8 cellular contexts compared by ENCODE assay signal in the genomic region with DNA sequence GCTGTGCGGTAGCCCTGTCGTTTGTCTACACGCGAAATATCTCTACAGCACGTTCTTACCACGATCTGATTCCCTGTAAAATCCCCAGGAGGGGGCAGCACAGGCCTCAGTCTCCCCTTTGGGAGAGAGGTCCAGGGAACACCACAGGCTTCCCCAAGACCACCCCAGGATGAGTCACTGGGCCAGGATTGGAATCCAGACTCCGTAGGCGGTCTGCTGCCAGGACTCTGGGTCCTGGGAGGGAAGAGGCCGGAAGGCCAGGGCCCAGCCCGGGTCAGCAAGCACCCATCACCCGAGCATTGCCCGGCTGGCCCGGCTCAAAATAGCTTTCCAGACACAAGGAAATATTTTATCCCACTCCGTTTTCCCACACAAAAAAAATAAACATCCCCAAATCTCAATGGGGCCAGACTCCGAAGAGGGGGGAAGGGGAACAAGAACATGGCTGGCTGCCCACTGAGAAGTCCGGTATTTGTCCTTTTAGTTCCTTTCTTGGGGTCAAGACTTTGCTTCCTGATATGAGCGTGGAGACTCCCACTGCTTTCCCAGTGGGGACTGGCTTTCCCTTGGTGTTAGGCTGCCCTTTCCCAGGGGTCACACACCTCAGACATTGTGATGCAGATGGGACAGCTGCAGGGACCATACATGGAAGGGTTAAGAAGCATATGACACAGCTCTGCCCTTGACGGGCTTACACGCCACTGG.
DNase-seq lines count a peak whose midpoint lies in the region; ATAC-seq, FAIRE-seq and TF ChIP-seq lines count a peak whose summit lies in the region.

No MANE protein-coding gene starts in this region.

- TF ChIP-seq POLR2A in NB4 (IDR thresholded peaks at IDR 0.05; ENCODE audit: extremely low read depth, insufficient read length) (no peak), HepG2 (IDR thresholded peaks at IDR 0.05; ENCODE audit: insufficient read depth in 1 of 2, low read depth in 2 of 2, low read length in 2 of 2) (no peak), suprapubic skin (IDR thresholded peaks at IDR 0.05) (no peak)

- no peaks in the 10 kb centered on the region for H3K9me3 ChIP-seq in HepG2 (ENCODE audit: low read length)
- no peaks in the 10 kb centered on the region for H3K9me3 ChIP-seq in suprapubic skin

- no TSS peak for BruUV-seq in HepG2 (replicated peaks; lab: Mats Ljungman, UMichigan)

- in situ Hi-C loops in HepG2 (cut with HindIII; ENCODE audit: extremely low pct_ligation_motif_present, low pct_unique_long_range_greater_than_20kb): no loop called here

- intact Hi-C loops in dorsolateral prefrontal cortex (cut with DNase I): no loop called here
- intact Hi-C loops in HepG2 (cut with micrococcal nuclease; ENCODE audit: unreplicated experiment): no loop called here

- ATAC-seq in HepG2: peak; percentile 55
- ATAC-seq in HG03469 (IDR thresholded peaks at IDR 0.05; ENCODE audit: unreplicated experiment): no peak
- ATAC-seq in activated CD4-positive, CD25-positive, alpha-beta regulatory T cell treated with anti-CD3 and anti-CD28 coated beads, Interleukin-2, amount 50 U/mL, for 24 hours: no peak

- FAIRE-seq in HepG2 (lab: Jason Lieb, UNC): no peak

- 0 out of 2 replicates have a peak, but pooled peaks cover 7% of the 10 kb centered on the region for H3K4me1 ChIP-seq in HepG2 (ENCODE audit: insufficient read depth, low read length)
- peaks cover 14% of the 10 kb centered on the region for H3K4me1 ChIP-seq in suprapubic skin

- H3K27me3 ChIP-seq in dorsolateral prefrontal cortex (peaks cover 0 to 4% (median 0%) of the 10 kb centered on the region in 45 donors), HepG2 (ENCODE audit: control insufficient read depth in 1 of 2, insufficient read depth in 2 of 2, low read length in 2 of 2) (peaks cover 0 to 15% of the 10 kb centered on the region in 2 experiments; a peak in 3 of 5 replicates), suprapubic skin (no peaks in the 10 kb centered on the region)

- 53% methylated on average over 13 of the region's 19 CpGs for WGBS in HepG2 (ENCODE audit: low lambda C conversion rate)
- 71% methylated on average over 19 of the region's 19 CpGs for WGBS in suprapubic skin

- DNase-seq in NB4 (ENCODE audit: low read depth) (peak; percentile 26), dorsolateral prefrontal cortex (no peak), HepG2 (ENCODE audit: low spot score) (no peak), suprapubic skin (ENCODE audit: low spot score in 2 of 2) (no peak), NAMALWA (ENCODE audit: low spot score) (no peak), NCI-H187 (lab: John Stamatoyannopoulos, UW) (no peak)

- H3K4me3 ChIP-seq in NB4 (ENCODE audit: low read depth, low read length): no peak overlapping the region
- H3K4me3 ChIP-seq in dorsolateral prefrontal cortex: no peak overlapping the region
- H3K4me3 ChIP-seq in HepG2 (replicated peaks in 1 of 3; ENCODE audit: insufficient read depth in 1 of 3, low read depth in 2 of 3, low read length in 3 of 3): no peak overlapping the region
- no peak overlapping the region for H3K4me3 ChIP-seq in suprapubic skin

- peak overlapping the region; percentile 58 for H3K4me2 ChIP-seq in HepG2 (ENCODE audit: low read depth, low read length)

- TF ChIP-seq EP300 in HepG2 (IDR thresholded peaks at IDR 0.05; ENCODE audit: low read depth in 2 of 2, low read length in 2 of 2) (no peak), HepG2 (CRISPR knock-in tag; IDR thresholded peaks at IDR 0.05; ENCODE audit: borderline replicate concordance) (no peak), suprapubic skin (IDR thresholded peaks at IDR 0.05) (no peak)

- POLR2A ChIA-PET in HepG2 (lab: Yijun Ruan, JAX): no interaction called here

- TF ChIP-seq CTCF in NB4 (IDR thresholded peaks at IDR 0.05; ENCODE audit: low read depth, low read length) (peak; percentile 23), dorsolateral prefrontal cortex (IDR thresholded peaks at IDR 0.05 in 54 of 56, conservative IDR thresholded peaks at IDR 0.05 in 2 of 56; ENCODE audit: low read depth in 1 of 56, partially characterized antibody in 56 of 56) (peak in 23 of 56 donors; percentile 11 to 31 (median 19)), HepG2 (CRISPR knock-in tag; IDR thresholded peaks at IDR 0.05) (peak; percentile 32; the same call in 1 of the 2 replicates), suprapubic skin (IDR thresholded peaks at IDR 0.05) (no peak)

- H3K27ac ChIP-seq in dorsolateral prefrontal cortex (peak overlapping the region in 36 of 59 donors; percentile 2 to 82 (median 52)), HepG2 (ENCODE audit: extremely low read length, insufficient read depth, low read length) (no peak overlapping the region), suprapubic skin (peak overlapping the region; percentile 53)

- CTCF ChIA-PET in HepG2 (lab: Yijun Ruan, JAX; ENCODE audit: low intra/inter-chr PET ratio, low total read pairs): no interaction called here

- no peak overlapping the region for H2AFZ ChIP-seq in HepG2 (ENCODE audit: low read length)

- no peak for TF ChIP-seq RAD21 in HepG2 (CRISPR knock-in tag; IDR thresholded peaks at IDR 0.05)

- H4K20me1 ChIP-seq in HepG2 (ENCODE audit: insufficient read depth, low read length): no peaks in the 10 kb centered on the region

- no peaks in the 10 kb centered on the region for H3K79me2 ChIP-seq in HepG2 (ENCODE audit: insufficient read depth, low read length)

- no peaks in the 10 kb centered on the region for H3K36me3 ChIP-seq in HepG2 (replicated peaks in 1 of 2; ENCODE audit: control insufficient read depth in 1 of 2, insufficient read depth in 2 of 2, low read length in 2 of 2)
- H3K36me3 ChIP-seq in suprapubic skin: no peaks in the 10 kb centered on the region

- H3K9ac ChIP-seq in HepG2 (ENCODE audit: insufficient read depth, low read depth, low read length): no peak overlapping the region

TF ChIP-seq in HepG2, 621 proteins besides CTCF, POLR2A, EP300 and RAD21:
- TF ChIP-seq, protein P1, sequence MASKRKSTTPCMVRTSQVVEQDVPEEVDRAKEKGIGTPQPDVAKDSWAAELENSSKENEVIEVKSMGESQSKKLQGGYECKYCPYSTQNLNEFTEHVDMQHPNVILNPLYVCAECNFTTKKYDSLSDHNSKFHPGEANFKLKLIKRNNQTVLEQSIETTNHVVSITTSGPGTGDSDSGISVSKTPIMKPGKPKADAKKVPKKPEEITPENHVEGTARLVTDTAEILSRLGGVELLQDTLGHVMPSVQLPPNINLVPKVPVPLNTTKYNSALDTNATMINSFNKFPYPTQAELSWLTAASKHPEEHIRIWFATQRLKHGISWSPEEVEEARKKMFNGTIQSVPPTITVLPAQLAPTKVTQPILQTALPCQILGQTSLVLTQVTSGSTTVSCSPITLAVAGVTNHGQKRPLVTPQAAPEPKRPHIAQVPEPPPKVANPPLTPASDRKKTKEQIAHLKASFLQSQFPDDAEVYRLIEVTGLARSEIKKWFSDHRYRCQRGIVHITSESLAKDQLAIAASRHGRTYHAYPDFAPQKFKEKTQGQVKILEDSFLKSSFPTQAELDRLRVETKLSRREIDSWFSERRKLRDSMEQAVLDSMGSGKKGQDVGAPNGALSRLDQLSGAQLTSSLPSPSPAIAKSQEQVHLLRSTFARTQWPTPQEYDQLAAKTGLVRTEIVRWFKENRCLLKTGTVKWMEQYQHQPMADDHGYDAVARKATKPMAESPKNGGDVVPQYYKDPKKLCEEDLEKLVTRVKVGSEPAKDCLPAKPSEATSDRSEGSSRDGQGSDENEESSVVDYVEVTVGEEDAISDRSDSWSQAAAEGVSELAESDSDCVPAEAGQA (IDR thresholded peaks at IDR 0.05; ENCODE audit: low read depth): no peak
- TF ChIP-seq, protein P1 (CRISPR knock-in tag; IDR thresholded peaks at IDR 0.05; ENCODE audit: borderline replicate concordance): no peak
- TF ChIP-seq KMT2A (CRISPR knock-in tag; IDR thresholded peaks at IDR 0.05): no peak
- TF ChIP-seq FOSL2 (CRISPR knock-in tag; IDR thresholded peaks at IDR 0.05): 0 out of 2 replicates have a peak, but pooled peaks have one; percentile 5
- no peak for TF ChIP-seq ZBTB38 (CRISPR knock-in tag; IDR thresholded peaks at IDR 0.05)

Comparison
In these comparisons a context has a peak if more than half of its experiments do, and no peak if none do; other contexts are left out.
1. CTCF ChIP-seq: peak in NB4 (single experiment) and HepG2 (single experiment); none in suprapubic skin (0 of 2).